ENCODE assay signal across 9 cellular contexts in genomic region chr11:80593981-80594380, GRCh38.
A peak's percentile ranks its signal among the peaks of the same experiment; 100 is the strongest.
DNase-seq lines count a peak whose midpoint lies in the region; ATAC-seq and TF ChIP-seq lines count a peak whose summit lies in the region.
"Had no signal": no experiment of that assay in that cellular context is flagged by ENCODE, and none has a peak within 500 bp of the region (broad histone marks: within the 10 kb centered on the region; RNA-seq: fewer than 3 reads in every experiment).

No MANE protein-coding gene starts in this region.

- TF ChIP-seq CTCF in RWPE2 (IDR thresholded peaks at IDR 0.05; ENCODE audit: poor library complexity, severe bottlenecking) (no peak), fibroblast of lung (conservative IDR thresholded peaks at IDR 0.05 in 1 of 2, IDR thresholded peaks at IDR 0.05 in 1 of 2; ENCODE audit: low read depth in 1 of 2, low read length in 2 of 2) (no peak)

- ATAC-seq in RWPE2 (ENCODE audit: low read depth) = peak; percentile 93
- no peak for ATAC-seq in effector memory CD8-positive, alpha-beta T cell (replicated peaks)
- ATAC-seq in stimulated activated naive CD8-positive, alpha-beta T cell treated with anti-CD3 and anti-CD28 coated beads, Interleukin-15, amount 100 ng/mL, for 72 hours = no peak

- H2AFZ ChIP-seq in fibroblast of lung (ENCODE audit: low read length) = no peak overlapping the region

- H3K9ac ChIP-seq in fibroblast of lung (ENCODE audit: insufficient read depth, low read length) = no peak overlapping the region

- H3K27me3 ChIP-seq in RWPE2 (ENCODE audit: insufficient read depth, poor library complexity, severe bottlenecking) (no peaks in the 10 kb centered on the region), fibroblast of lung (ENCODE audit: control insufficient read depth, insufficient read depth, low read length) (no peaks in the 10 kb centered on the region)

- H3K27me3 Mint-ChIP-seq in effector memory CD8-positive, alpha-beta T cell = no peaks in the 10 kb centered on the region
- H3K27me3 Mint-ChIP-seq in stimulated activated naive CD8-positive, alpha-beta T cell treated with anti-CD3 and anti-CD28 coated beads, Interleukin-15, amount 100 ng/mL, for 72 hours = no peaks in the 10 kb centered on the region

- no peaks in the 10 kb centered on the region for H4K20me1 ChIP-seq in fibroblast of lung (ENCODE audit: control insufficient read depth, extremely low read depth, insufficient read depth, low read length)

- peak overlapping the region; percentile 73 for H3K27ac ChIP-seq in RWPE2 (ENCODE audit: poor library complexity, severe bottlenecking)
- H3K27ac ChIP-seq in fibroblast of lung (ENCODE audit: insufficient read depth, low read length) = no peak overlapping the region

- H3K4me1 Mint-ChIP-seq in effector memory CD8-positive, alpha-beta T cell (ENCODE audit: low read depth in 2 of 2) = no peaks in the 10 kb centered on the region
- H3K4me1 Mint-ChIP-seq in stimulated activated naive CD8-positive, alpha-beta T cell treated with anti-CD3 and anti-CD28 coated beads, Interleukin-15, amount 100 ng/mL, for 72 hours = no peaks in the 10 kb centered on the region

- no peak overlapping the region for H3K27ac Mint-ChIP-seq in effector memory CD8-positive, alpha-beta T cell
- H3K27ac Mint-ChIP-seq in stimulated activated naive CD8-positive, alpha-beta T cell treated with anti-CD3 and anti-CD28 coated beads, Interleukin-15, amount 100 ng/mL, for 72 hours = no peak overlapping the region

- H3K4me2 ChIP-seq in fibroblast of lung (ENCODE audit: extremely low read depth, insufficient read depth, low read length) = no peak overlapping the region

- H3K9me3 ChIP-seq in RWPE2 (ENCODE audit: severe bottlenecking) (no peaks in the 10 kb centered on the region), fibroblast of lung (ENCODE audit: control insufficient read depth, insufficient read depth, low read depth, low read length) (no peaks in the 10 kb centered on the region)

- H3K4me1 ChIP-seq in RWPE2 (ENCODE audit: insufficient read depth, poor library complexity, severe bottlenecking) (peaks cover 20% of the 10 kb centered on the region), fibroblast of lung (ENCODE audit: control insufficient read depth, extremely low read depth, insufficient read depth, low read length) (no peaks in the 10 kb centered on the region)

- peaks cover 17 to 19% of the 10 kb centered on the region in 2 donors for H3K9me3 Mint-ChIP-seq in effector memory CD8-positive, alpha-beta T cell
- H3K9me3 Mint-ChIP-seq in stimulated activated naive CD8-positive, alpha-beta T cell treated with anti-CD3 and anti-CD28 coated beads, Interleukin-15, amount 100 ng/mL, for 72 hours = peaks cover 12 to 34% of the 10 kb centered on the region in 2 donors

- H3K36me3 ChIP-seq in RWPE2 (ENCODE audit: low read depth) (no peaks in the 10 kb centered on the region), fibroblast of lung (ENCODE audit: control insufficient read depth, insufficient read depth, low read length) (no peaks in the 10 kb centered on the region)

- no peaks in the 10 kb centered on the region for H3K36me3 Mint-ChIP-seq in effector memory CD8-positive, alpha-beta T cell (ENCODE audit: insufficient read depth)

- H3K79me2 ChIP-seq in fibroblast of lung (ENCODE audit: control insufficient read depth, insufficient read depth, low read length) = no peaks in the 10 kb centered on the region

- DNase-seq in HT-29 (ENCODE audit: low spot score) (peak; percentile 84), RWPE2 (ENCODE audit: low spot score) (no peak), fibroblast of lung (ENCODE audit: low read depth in 2 of 2) (peak; percentile 31 to 82), pons (ENCODE audit: low spot score) (peak; percentile 97), NCI-H748 (lab: John Stamatoyannopoulos, UW; ENCODE audit: unreplicated experiment) (no peak)
- DNase-seq in effector memory CD8-positive, alpha-beta T cell = no peak
- DNase-seq in stimulated activated naive CD8-positive, alpha-beta T cell treated with anti-CD3 and anti-CD28 coated beads, Interleukin-15, amount 100 ng/mL, for 72 hours = no peak
- DNase-seq in stimulated activated CD4-positive, alpha-beta T cell treated with anti-CD3 and anti-CD28 coated beads, Interleukin-12 subunit alpha, Interleukin-12 subunit beta, amount 100 ng/mL, for 4 hours = no peak
- DNase-seq: effector memory CD4-positive, alpha-beta T cell had no signal

- no peak overlapping the region for H3K4me3 Mint-ChIP-seq in effector memory CD8-positive, alpha-beta T cell
- no peak overlapping the region for H3K4me3 Mint-ChIP-seq in stimulated activated naive CD8-positive, alpha-beta T cell treated with anti-CD3 and anti-CD28 coated beads, Interleukin-15, amount 100 ng/mL, for 72 hours

- no peak overlapping the region for H3K4me3 ChIP-seq in RWPE2 (ENCODE audit: severe bottlenecking)
- H3K4me3 ChIP-seq in fibroblast of lung (replicated peaks in 1 of 4; ENCODE audit: control extremely low read depth in 1 of 4, insufficient read depth in 1 of 4, low read depth in 3 of 4, low read length in 4 of 4) = no peak overlapping the region

Comparison
In these comparisons a context has a peak if more than half of its experiments do, and no peak if none do; other contexts are left out.
1. DNase-seq: peak in HT-29 (single experiment), fibroblast of lung (2 of 2) and pons (single experiment); none in RWPE2 (single experiment), effector memory CD8-positive, alpha-beta T cell (0 of 3), stimulated activated naive CD8-positive, alpha-beta T cell treated with anti-CD3 and anti-CD28 coated beads, Interleukin-15, amount 100 ng/mL, for 72 hours (0 of 2), NCI-H748 (single experiment) and stimulated activated CD4-positive, alpha-beta T cell treated with anti-CD3 and anti-CD28 coated beads, Interleukin-12 subunit alpha, Interleukin-12 subunit beta, amount 100 ng/mL, for 4 hours (single experiment).